Comparison of ENCODE assay signal across 14 cellular contexts in the genomic region with DNA sequence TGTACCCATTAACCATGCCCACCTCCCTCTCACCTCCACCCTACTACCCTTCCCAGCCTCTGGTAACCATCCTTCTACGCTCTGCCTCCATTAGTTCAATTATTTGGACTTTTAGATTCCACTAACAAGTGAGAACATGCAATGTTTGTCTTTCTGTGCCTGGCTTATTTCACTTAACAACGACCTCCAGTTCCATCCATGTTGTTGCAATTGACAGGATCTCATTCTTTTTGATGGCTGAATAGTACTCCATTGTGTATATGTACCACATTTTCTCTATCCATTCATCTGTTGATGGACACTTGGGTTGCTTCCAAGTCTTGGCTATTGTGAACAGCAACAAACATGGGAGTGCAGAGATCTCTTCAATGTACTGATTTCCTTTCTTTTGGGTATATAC. TPM values are rescaled to one million over a fixed set of nuclear protein-coding genes. Genes with fewer than 3 reads are reported as not detected.
"Had no signal": no experiment of that assay in that cellular context is flagged by ENCODE, and none has a peak within 500 bp of the region (broad histone marks: within the 10 kb centered on the region; RNA-seq: fewer than 3 reads in every experiment).

No MANE protein-coding gene starts in this region.

RNA-seq across cellular contexts. Expression of gene MUC17, which starts 12.5 kb away (rescaled TPM):
- total RNA-seq: activated B cell treated with CpG ODN at 0.5 μM for 24 hours; activated CD4-positive, alpha-beta memory T cell treated with anti-CD3 and anti-CD28 coated beads for 36 hours; activated CD4-positive, alpha-beta memory T cell treated with anti-CD3 and anti-CD28 coated beads, Interleukin-2, amount 10 ng/mL, durations not matched to agents 7 days and 5 days; activated CD4-positive, alpha-beta T cell treated with anti-CD3 and anti-CD28 coated beads for 36 hours; activated CD4-positive, alpha-beta T cell treated with anti-CD3 and anti-CD28 coated beads, Interleukin-2, amount 10 ng/mL, durations not matched to agents 24 days and 14 days; activated CD4-positive, alpha-beta T cell treated with anti-CD3 and anti-CD28 coated beads, Interleukin-2, amount 10 ng/mL, durations not matched to agents 7 days and 5 days; activated CD8-positive, alpha-beta memory T cell treated with anti-CD3 and anti-CD28 coated beads for 36 hours; activated CD8-positive, alpha-beta memory T cell treated with anti-CD3 and anti-CD28 coated beads, Interleukin-2, amount 10 ng/mL, durations not matched to agents 7 days and 5 days; activated CD8-positive, alpha-beta T cell treated with anti-CD3 and anti-CD28 coated beads for 36 hours; activated CD8-positive, alpha-beta T cell treated with anti-CD3 and anti-CD28 coated beads, Interleukin-2, amount 10 ng/mL, durations not matched to agents 7 days and 5 days; T-helper 1 cell treated with Interleukin-12 subunit alpha and Interleukin-12 subunit beta and Interleukin-4 antibody, amounts not matched to agents 30 ng/mL and 1 ng/mL, for 36 hours; T-helper 17 cell; T-helper 2 cell treated with Interferon-gamma antibody and Interleukin-4, amounts not matched to agents 100 ng/mL and 5 ng/mL, for 36 hours; WTC11 had no signal

RNA-seq across cellular contexts. Expression of gene MUC12, which starts 38.0 kb away (rescaled TPM):
- total RNA-seq: activated B cell treated with CpG ODN at 0.5 μM for 24 hours; activated CD4-positive, alpha-beta T cell treated with anti-CD3 and anti-CD28 coated beads, Interleukin-2, amount 10 ng/mL, durations not matched to agents 7 days and 5 days; activated CD8-positive, alpha-beta T cell treated with anti-CD3 and anti-CD28 coated beads, Interleukin-2, amount 10 ng/mL, durations not matched to agents 7 days and 5 days; T-helper 1 cell treated with Interleukin-12 subunit alpha and Interleukin-12 subunit beta and Interleukin-4 antibody, amounts not matched to agents 30 ng/mL and 1 ng/mL, for 36 hours had no signal

RNA-seq across cellular contexts. Expression of gene MUC3A, which starts 58.0 kb away (rescaled TPM):
- total RNA-seq: activated B cell treated with CpG ODN at 0.5 μM for 24 hours; activated CD4-positive, alpha-beta T cell treated with anti-CD3 and anti-CD28 coated beads for 36 hours; activated CD4-positive, alpha-beta T cell treated with anti-CD3 and anti-CD28 coated beads, Interleukin-2, amount 10 ng/mL, durations not matched to agents 24 days and 14 days; activated CD4-positive, alpha-beta T cell treated with anti-CD3 and anti-CD28 coated beads, Interleukin-2, amount 10 ng/mL, durations not matched to agents 7 days and 5 days; activated CD8-positive, alpha-beta memory T cell treated with anti-CD3 and anti-CD28 coated beads, Interleukin-2, amount 10 ng/mL, durations not matched to agents 7 days and 5 days; activated CD8-positive, alpha-beta T cell treated with anti-CD3 and anti-CD28 coated beads for 36 hours; activated CD8-positive, alpha-beta T cell treated with anti-CD3 and anti-CD28 coated beads, Interleukin-2, amount 10 ng/mL, durations not matched to agents 7 days and 5 days; T-helper 1 cell treated with Interleukin-12 subunit alpha and Interleukin-12 subunit beta and Interleukin-4 antibody, amounts not matched to agents 30 ng/mL and 1 ng/mL, for 36 hours; T-helper 17 cell; T-helper 2 cell treated with Interferon-gamma antibody and Interleukin-4, amounts not matched to agents 100 ng/mL and 5 ng/mL, for 36 hours had no signal
